Comparison of ENCODE assay signal across 20 cellular contexts in genomic region chr1:22379566-22379965, GRCh38.
"Had no signal": no experiment of that assay in that cellular context is flagged by ENCODE, and none has a peak within 500 bp of the region (broad histone marks: within the 10 kb centered on the region; RNA-seq: fewer than 3 reads in every experiment).

No MANE protein-coding gene starts in this region.

- DNase-seq: activated CD4-positive, alpha-beta T cell treated with anti-CD3 and anti-CD28 coated beads for 36 hours; activated CD4-positive, alpha-beta T cell treated with anti-CD3 and anti-CD28 coated beads, Interleukin-2, amount 50 U/mL, for 4 hours; activated CD4-positive, CD25-positive, alpha-beta regulatory T cell; activated naive CD4-positive, alpha-beta T cell; activated T-cell treated with anti-CD3 and anti-CD28 coated beads for 4 hours; activated T-cell treated with anti-CD3 and anti-CD28 coated beads, Interleukin-2, amount 50 U/mL, for 72 hours; endodermal cell; left lung; mucosa of descending colon; stimulated activated CD4-positive, alpha-beta T cell treated with anti-CD3 and anti-CD28 coated beads, Interleukin-12 subunit alpha, Interleukin-12 subunit beta, amount 100 ng/mL, for 4 hours; stimulated activated CD4-positive, alpha-beta T cell treated with anti-CD3 and anti-CD28 coated beads, Interleukin-4, amount 100 ng/mL, for 1 hour; substantia nigra had no signal

- H3K36me3 ChIP-seq: breast epithelium, left lung, lower lobe of right lung, neutrophil, vagina had no signal

- H3K9me3 ChIP-seq: breast epithelium, left lung, lower lobe of right lung, mucosa of descending colon, neutrophil, vagina had no signal

- H3K27me3 ChIP-seq: breast epithelium, vagina had no signal

- H3K4me1 ChIP-seq: breast epithelium, left lung, lower lobe of right lung, vagina had no signal

- H3K27ac ChIP-seq: breast epithelium, left lung, lower lobe of right lung, neutrophil, vagina had no signal

- H3K4me3 ChIP-seq: breast epithelium, left lung, lower lobe of right lung, mucosa of descending colon, skin epidermis, vagina had no signal

- ATAC-seq: activated CD4-positive, alpha-beta T cell treated with anti-CD3 and anti-CD28 coated beads for 36 hours; activated naive CD4-positive, alpha-beta T cell treated with anti-CD3 and anti-CD28 coated beads, Interleukin-2, amount 50 U/mL, for 72 hours; activated T-cell treated with anti-CD3 and anti-CD28 coated beads, Interleukin-2, amount 50 U/mL, for 72 hours; esophagus mucosa; left lung; lower lobe of right lung; mucosa of descending colon; sciatic nerve had no signal
